Comparison of ENCODE assay signal across 9 cellular contexts in the genomic region with DNA sequence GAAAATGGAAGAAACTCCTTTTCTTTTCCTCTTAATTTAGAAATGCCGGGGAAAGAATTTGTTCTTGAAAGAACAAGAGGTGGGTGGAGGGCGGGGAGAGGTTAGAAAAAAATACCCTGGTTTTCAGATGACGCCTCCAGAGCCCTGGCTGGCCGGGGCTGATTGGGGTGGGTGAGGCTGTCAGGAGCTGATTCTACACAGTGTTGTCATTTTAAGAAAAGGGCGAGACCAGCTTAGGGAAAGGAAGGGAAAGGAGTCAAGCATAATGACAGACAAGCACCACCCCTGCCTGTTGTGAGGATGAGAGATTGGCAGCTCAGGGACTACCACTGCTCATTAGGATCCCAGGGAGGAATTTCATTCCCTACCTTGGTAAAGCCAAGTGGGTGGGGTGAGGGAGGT. TPM values are rescaled to one million over a fixed set of nuclear protein-coding genes. Genes with fewer than 3 reads are reported as not detected.
A peak's percentile ranks its signal among the peaks of the same experiment; 100 is the strongest.
DNase-seq lines count a peak whose midpoint lies in the region; ATAC-seq and TF ChIP-seq lines count a peak whose summit lies in the region.
"Had no signal": no experiment of that assay in that cellular context is flagged by ENCODE, and none has a peak within 500 bp of the region (broad histone marks: within the 10 kb centered on the region; RNA-seq: fewer than 3 reads in every experiment).

No MANE protein-coding gene starts in this region.

- TF ChIP-seq CTCF in Caco-2 (IDR thresholded peaks at IDR 0.05; ENCODE audit: insufficient read depth in 1 of 2, low read depth in 1 of 2, low read length in 1 of 2, severe bottlenecking in 1 of 2, unreplicated experiment in 1 of 2) (no peak), BE2C (IDR thresholded peaks at IDR 0.05; ENCODE audit: low read depth, low read length) (no peak)

- H3K36me3 ChIP-seq in Caco-2 (ENCODE audit: control insufficient read depth, insufficient read depth, low read length) (no peaks in the 10 kb centered on the region), BE2C (no peaks in the 10 kb centered on the region)

- H3K4me1 Mint-ChIP-seq in Caco-2 (ENCODE audit: low read depth, unreplicated experiment) = peaks cover 11% of the 10 kb centered on the region

- H3K4me1 ChIP-seq in Caco-2 (peaks cover 25% of the 10 kb centered on the region), BE2C (no peaks in the 10 kb centered on the region)

- H3K27ac Mint-ChIP-seq in Caco-2 (ENCODE audit: unreplicated experiment) = peak overlapping the region; percentile 6

- peak; percentile 28 to 82 for ATAC-seq in left cardiac atrium
- no peak for ATAC-seq in GM21825 (IDR thresholded peaks at IDR 0.05; ENCODE audit: unreplicated experiment)

- H3K4me3 ChIP-seq in Caco-2 (ENCODE audit: low read depth, low read length) (no peak overlapping the region), BE2C (ENCODE audit: low read depth, low read length) (no peak overlapping the region)

- no peaks in the 10 kb centered on the region for H3K27me3 Mint-ChIP-seq in Caco-2 (ENCODE audit: insufficient read depth, unreplicated experiment)

- BruUV-seq in Caco-2 (replicated peaks; lab: Mats Ljungman, UMichigan) = no TSS peak

- POLR2A ChIA-PET in Caco-2 (lab: Charles Lee) = no interaction called here

- H3K9me3 ChIP-seq in Caco-2 = no peaks in the 10 kb centered on the region
- H3K9me3 ChIP-seq in BE2C = no peaks in the 10 kb centered on the region

- intact Hi-C loops in Caco-2 (cut with micrococcal nuclease; ENCODE audit: unreplicated experiment) (loop anchor here (2.0 kb wide), 1 partner anchor 52 kb away; no protein-coding TSS in a partner anchor), left cardiac atrium (cut with DNase I) (loop anchor here in 1 of 2 donors (5.0 kb wide), 1 partner anchor 86 kb away; no protein-coding TSS in a partner anchor)

- H3K27me3 ChIP-seq in Caco-2 (replicated peaks; ENCODE audit: control insufficient read depth, insufficient read depth, low read length) = no peaks in the 10 kb centered on the region
- H3K27me3 ChIP-seq in BE2C = no peaks in the 10 kb centered on the region

- CTCF ChIA-PET in Caco-2 (lab: Charles Lee) = interaction anchor here (0.7 kb wide), 1 partner anchor 79 kb away, joined by 3 read pairs; no protein-coding TSS in a partner anchor

- H3K9me3 Mint-ChIP-seq in Caco-2 (ENCODE audit: unreplicated experiment) = peaks cover 9% of the 10 kb centered on the region

- H3K36me3 Mint-ChIP-seq in Caco-2 (ENCODE audit: insufficient read depth, unreplicated experiment) = no peaks in the 10 kb centered on the region

- H3K4me3 Mint-ChIP-seq in Caco-2 (ENCODE audit: unreplicated experiment) = peak overlapping the region; percentile 0

- DNase-seq in Caco-2 = no peak
- DNase-seq in amniotic epithelial cell (ENCODE audit: low read depth) = peak; percentile 40
- DNase-seq in left cardiac atrium = peak; percentile 75
- DNase-seq in putamen (ENCODE audit: low spot score) = peak; percentile 87
- DNase-seq in NCI-H345 (lab: John Stamatoyannopoulos, UW) = no peak
- DNase-seq in BE2C = no peak
- DNase-seq in COLO668 (lab: John Stamatoyannopoulos, UW; ENCODE audit: unreplicated experiment) = no peak
- DNase-seq: activated CD4-positive, alpha-beta T cell treated with anti-CD3 and anti-CD28 coated beads for 48 hours had no signal

RNA-seq across cellular contexts. Expression of a gene that starts 9.9 kb away (rescaled TPM):
- total RNA-seq in Caco-2 (2022) = not detected in 2 replicates
- 1 to 10 TPM; 2.0 to 3.6 TPM for total RNA-seq in left cardiac atrium
- polyA plus RNA-seq in BE2C (2012; ENCODE audit: insufficient read depth, insufficient read length, low read depth) = not detected

RNA-seq across cellular contexts. Expression of a gene that starts 30.5 kb away (rescaled TPM):
- not detected in 2 replicates for total RNA-seq in Caco-2 (2022)
- total RNA-seq in left cardiac atrium = not detected
- 0.45 TPM for polyA plus RNA-seq in BE2C (2012; ENCODE audit: insufficient read depth, insufficient read length, low read depth)

Comparison
In these comparisons a context has a peak if more than half of its experiments do, and no peak if none do; other contexts are left out.
1. DNase-seq: peak in amniotic epithelial cell (single experiment), left cardiac atrium (single experiment) and putamen (single experiment); none in Caco-2 (0 of 2), NCI-H345 (single experiment), BE2C (single experiment) and COLO668 (single experiment).